ENCODE assay signal across 11 cellular contexts in genomic region chr17:45230410-45230786, GRCh38. TPM values are rescaled to one million over a fixed set of nuclear protein-coding genes. Genes with fewer than 3 reads are reported as not detected.
DNase-seq lines count a peak whose midpoint lies in the region; FAIRE-seq and TF ChIP-seq lines count a peak whose summit lies in the region.
"Had no signal": no experiment of that assay in that cellular context is flagged by ENCODE, and none has a peak within 500 bp of the region (broad histone marks: within the 10 kb centered on the region; RNA-seq: fewer than 3 reads in every experiment).

No MANE protein-coding gene starts in this region.

- TF ChIP-seq CTCF in MM.1S (IDR thresholded peaks at IDR 0.05; ENCODE audit: low read length) = no peak
- TF ChIP-seq CTCF in colonic mucosa (IDR thresholded peaks at IDR 0.05) = no peak
- TF ChIP-seq CTCF in ovary (IDR thresholded peaks at IDR 0.05) = no peak

- H3K9me2 ChIP-seq in MM.1S (replicated peaks; ENCODE audit: insufficient read depth, low read length) = no peaks in the 10 kb centered on the region

- peak overlapping the region in 6 of 7 donors; percentile 75 to 100 (median 100) for H3K4me3 Mint-ChIP-seq in CD8-positive, alpha-beta memory T cell

- H3K9me3 ChIP-seq in CD8-positive, alpha-beta memory T cell (ENCODE audit: low read length) = no peaks in the 10 kb centered on the region
- H3K9me3 ChIP-seq in MM.1S (replicated peaks; ENCODE audit: insufficient read depth, low read length) (no peaks in the 10 kb centered on the region), colonic mucosa (no peaks in the 10 kb centered on the region), skeletal muscle tissue (ENCODE audit: control insufficient read depth in 3 of 3, low read length in 3 of 3) (no peaks in the 10 kb centered on the region), ovary (no peaks in the 10 kb centered on the region)

- peaks cover 48% of the 10 kb centered on the region for H3F3A ChIP-seq in MM.1S (ENCODE audit: insufficient read depth, low read length)

- no peak for DNase-seq in CD8-positive, alpha-beta memory T cell
- DNase-seq in MM.1S (no peak), colonic mucosa (no peak), GM12892 (ENCODE audit: insufficient read length) (no peak), NCI-H1417 (lab: John Stamatoyannopoulos, UW) (no peak), ovary (no peak)
- DNase-seq: DMS153, foreskin melanocyte, NCI-H1436 treated with DMSO at 0.1 percent for 48 hours had no signal

- TF ChIP-seq POLR2A in GM12892 (IDR thresholded peaks at IDR 0.05; ENCODE audit: low read depth, low read length) (no peak), ovary (IDR thresholded peaks at IDR 0.05) (no peak)

- H3K9ac ChIP-seq in MM.1S (ENCODE audit: low read length) = no peak overlapping the region
- peak overlapping the region; percentile 34 to 45 for H3K9ac ChIP-seq in colonic mucosa (ENCODE audit: low read depth in 2 of 2, low read length in 2 of 2)
- H3K9ac ChIP-seq in skeletal muscle tissue (ENCODE audit: low read depth in 1 of 3, low read length in 3 of 3) = no peak overlapping the region

- FAIRE-seq in GM12892 (lab: Jason Lieb, UNC) = no peak

- no peaks in the 10 kb centered on the region for H3K27me3 ChIP-seq in CD8-positive, alpha-beta memory T cell (ENCODE audit: insufficient read depth, low read length, poor library complexity, severe bottlenecking)
- no peaks in the 10 kb centered on the region for H3K27me3 ChIP-seq in MM.1S (replicated peaks; ENCODE audit: insufficient read depth, low read length)
- H3K27me3 ChIP-seq in colonic mucosa = no peaks in the 10 kb centered on the region
- H3K27me3 ChIP-seq in skeletal muscle tissue (ENCODE audit: control insufficient read depth in 3 of 3, insufficient read depth in 3 of 3, low read length in 3 of 3) = no peaks in the 10 kb centered on the region
- no peaks in the 10 kb centered on the region for H3K27me3 ChIP-seq in ovary

- H3K79me2 ChIP-seq in MM.1S (ENCODE audit: low read length) = peaks cover 96% of the 10 kb centered on the region

- H3K4me1 Mint-ChIP-seq in CD8-positive, alpha-beta memory T cell = peaks cover 81 to 97% (median 84%) of the 10 kb centered on the region in 3 donors

- 85 to 93% (median 87%) methylated on average over 4 of the region's 4 CpGs for WGBS in ovary, 3 donors

- peaks cover 0 to 69% (median 7%) of the 10 kb centered on the region in 3 donors for H3K36me3 Mint-ChIP-seq in CD8-positive, alpha-beta memory T cell

- no peaks in the 10 kb centered on the region for H4K20me1 ChIP-seq in MM.1S (ENCODE audit: insufficient read depth, low read length)

- H3K4me3 ChIP-seq in CD8-positive, alpha-beta memory T cell (ENCODE audit: low read length) = peak overlapping the region; percentile 28
- H3K4me3 ChIP-seq in MM.1S (ENCODE audit: low read length) (no peak overlapping the region), colonic mucosa (no peak overlapping the region), skeletal muscle tissue (ENCODE audit: low read length in 3 of 3) (no peak overlapping the region), ovary (no peak overlapping the region)

- intact Hi-C loops in colonic mucosa (cut with DNase I) (no loop called here), ovary (cut with DNase I) (no loop called here)

- no peaks in the 10 kb centered on the region for H3K9me3 Mint-ChIP-seq in CD8-positive, alpha-beta memory T cell

- no peak for TF ChIP-seq EP300 in ovary (IDR thresholded peaks at IDR 0.05)

- peaks cover 0 to 3% of the 10 kb centered on the region in 2 donors for H3K27me3 Mint-ChIP-seq in CD8-positive, alpha-beta memory T cell

- peak overlapping the region; percentile 98 for H3K27ac ChIP-seq in CD8-positive, alpha-beta memory T cell (ENCODE audit: low read depth, low read length)
- H3K27ac ChIP-seq in MM.1S (ENCODE audit: low read length) (peak overlapping the region; percentile 99; the same call in 1 of the 2 replicates), colonic mucosa (peak overlapping the region; percentile 84), skeletal muscle tissue (ENCODE audit: low read depth, low read length) (peak overlapping the region; percentile 84), ovary (no peak overlapping the region)

- peaks cover 76% of the 10 kb centered on the region for H3K4me1 ChIP-seq in CD8-positive, alpha-beta memory T cell (ENCODE audit: insufficient read depth, low read length)
- H3K4me1 ChIP-seq in MM.1S (ENCODE audit: low read length) (peaks cover 47% of the 10 kb centered on the region), colonic mucosa (peaks cover 13% of the 10 kb centered on the region), skeletal muscle tissue (ENCODE audit: control insufficient read depth in 3 of 3, insufficient read depth in 3 of 3, low read length in 3 of 3) (peaks cover 42 to 49% (median 44%) of the 10 kb centered on the region in 3 donors), ovary (ENCODE audit: insufficient read depth) (no peaks in the 10 kb centered on the region)

- POLR2A ChIA-PET in CD8-positive, alpha-beta memory T cell (lab: Charles Lee) = interaction anchor here (0.5 to 13.4 kb wide), 3 partner anchors 10 to 85 kb away, joined by 4 to 189 read pairs (median 36); partner anchors contain the start of gene FMNL1

- CTCF ChIA-PET in CD8-positive, alpha-beta memory T cell (lab: Charles Lee) = interaction anchor here (1.2 to 13.0 kb wide), 10 partner anchors 10 to 156 kb away, joined by 3 to 409 read pairs (median 14); partner anchors contain the start of genes ACBD4, FMNL1, HEXIM1 and MAP3K14

- no peak overlapping the region for H2AFZ ChIP-seq in MM.1S (ENCODE audit: low read length)

- H3K4me2 ChIP-seq in MM.1S (ENCODE audit: low read depth, low read length) = no peak overlapping the region

- peaks cover 6% of the 10 kb centered on the region for H3K36me3 ChIP-seq in CD8-positive, alpha-beta memory T cell (ENCODE audit: insufficient read depth, low read length)
- 0 out of 2 replicates have a peak, but pooled peaks cover 3% of the 10 kb centered on the region for H3K36me3 ChIP-seq in MM.1S (replicated peaks; ENCODE audit: insufficient read depth, low read length)
- H3K36me3 ChIP-seq in colonic mucosa = no peaks in the 10 kb centered on the region
- no peaks in the 10 kb centered on the region for H3K36me3 ChIP-seq in skeletal muscle tissue (ENCODE audit: control insufficient read depth in 3 of 3, insufficient read depth in 3 of 3, low read length in 3 of 3)
- no peaks in the 10 kb centered on the region for H3K36me3 ChIP-seq in ovary

- peak overlapping the region; percentile 97 to 100 (median 100) for H3K27ac Mint-ChIP-seq in CD8-positive, alpha-beta memory T cell
- H3K27ac Mint-ChIP-seq: progenitor cell of endocrine pancreas had no signal

RNA-seq across cellular contexts. Expression of gene FMNL1, which starts 8.7 kb away (rescaled TPM):
- 100 to 1,000 TPM; 260 to 265 TPM for total RNA-seq in CD8-positive, alpha-beta memory T cell
- 58.6 TPM for polyA plus RNA-seq in CD8-positive, alpha-beta memory T cell
- 1 to 10 TPM; 6.8 to 8.4 TPM for total RNA-seq in colonic mucosa
- total RNA-seq in skeletal muscle tissue = 3.1 TPM
- 54.8 TPM for polyA plus RNA-seq in GM12892 (2012; ENCODE audit: missing spikeins)
- total RNA-seq in ovary = 10 to 100 TPM in 2 of 7 donors, 1 to 10 TPM in 5; 3.7 to 24.0 (median 6.1) TPM
- 1 to 10 TPM; 2.1 to 7.1 TPM for polyA plus RNA-seq in ovary

RNA-seq across cellular contexts. Expression of gene SPATA32, which starts 31.5 kb away (rescaled TPM):
- under 1 TPM in 1 of 2 experiments, not detected in 1; 0.15 TPM for total RNA-seq in CD8-positive, alpha-beta memory T cell
- polyA plus RNA-seq in CD8-positive, alpha-beta memory T cell = 0.33 TPM
- total RNA-seq in colonic mucosa (not detected), skeletal muscle tissue (not detected), ovary (under 1 TPM in 1 of 7 donors, not detected in 6; 0.12 TPM)
- 0.74 TPM for polyA plus RNA-seq in GM12892 (2012; ENCODE audit: missing spikeins)
- polyA plus RNA-seq in ovary = not detected

Comparison
In these comparisons a context has a peak if more than half of its experiments do, and no peak if none do; other contexts are left out.
1. H3K27ac ChIP-seq: peak in CD8-positive, alpha-beta memory T cell (single experiment), MM.1S (single experiment), colonic mucosa (single experiment) and skeletal muscle tissue (single experiment); none in ovary (0 of 2).
2. H3K9ac ChIP-seq: peak in colonic mucosa (2 of 2); none in MM.1S (single experiment) and skeletal muscle tissue (0 of 3).
3. RNA of gene FMNL1, which starts 8.7 kb away (total RNA-seq): 260 to 265 TPM in CD8-positive, alpha-beta memory T cell; 6.8 to 8.4 TPM in colonic mucosa, 3.7 to 24.0 TPM in ovary and 3.1 TPM in skeletal muscle tissue (single experiment); every median in the first group is over 10 times any median in the second.